18 cellular contexts compared by ENCODE assay signal in the genomic region with DNA sequence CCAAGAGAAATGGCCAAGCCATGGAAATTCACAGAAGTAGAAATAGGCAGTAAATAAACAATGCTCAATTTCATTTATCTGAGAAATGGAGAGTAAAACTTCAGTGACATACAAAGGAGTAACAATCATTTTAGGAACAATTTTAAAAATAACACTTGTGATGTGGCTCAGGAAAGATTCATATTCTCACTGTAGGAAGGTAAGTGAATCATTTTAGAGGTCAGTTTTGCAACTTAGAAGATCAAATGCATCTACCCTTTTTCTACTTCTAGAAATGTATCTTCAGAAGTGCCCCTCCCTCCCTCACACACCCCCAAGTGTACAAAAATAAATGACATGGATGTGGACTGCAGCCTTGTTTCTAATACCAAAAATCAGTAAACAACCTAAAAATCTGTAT.
"Had no signal": no experiment of that assay in that cellular context is flagged by ENCODE, and none has a peak within 500 bp of the region (broad histone marks: within the 10 kb centered on the region; RNA-seq: fewer than 3 reads in every experiment).

No MANE protein-coding gene starts in this region.

- H3K9me3 ChIP-seq: psoas muscle, spleen, suprapubic skin, thyroid gland had no signal

- H3K27me3 ChIP-seq: dorsolateral prefrontal cortex, spleen, suprapubic skin, thyroid gland had no signal

- H3K27ac Mint-ChIP-seq: nephron progenitor cell had no signal

- DNase-seq: cortex of kidney; dorsolateral prefrontal cortex; effector CD8-positive, alpha-beta T cell; foreskin melanocyte; hippocampal formation; mammary epithelial cell; naive thymus-derived CD4-positive, alpha-beta T cell; nephron progenitor cell; psoas muscle; retina; spleen; stimulated activated CD4-positive, alpha-beta T cell treated with anti-CD3 and anti-CD28 coated beads, Interleukin-2, amount 100 ng/mL, for 24 hours; stimulated activated CD4-positive, alpha-beta T cell treated with anti-CD3 and anti-CD28 coated beads, Interleukin-4, amount 100 ng/mL, for 4 hours; stimulated activated naive CD4-positive, alpha-beta T cell; thyroid gland had no signal

- H3K9me3 Mint-ChIP-seq: nephron progenitor cell, type B pancreatic cell had no signal

- H3K27ac ChIP-seq: psoas muscle, suprapubic skin, thyroid gland had no signal

- H3K4me3 Mint-ChIP-seq: naive thymus-derived CD4-positive, alpha-beta T cell; nephron progenitor cell; type B pancreatic cell had no signal

- H3K4me3 ChIP-seq: dorsolateral prefrontal cortex, psoas muscle, spleen, suprapubic skin, thyroid gland had no signal

- H3K27me3 Mint-ChIP-seq: naive thymus-derived CD4-positive, alpha-beta T cell; type B pancreatic cell had no signal

- H3K4me1 ChIP-seq: suprapubic skin, thyroid gland had no signal

- ATAC-seq: naive thymus-derived CD4-positive, alpha-beta T cell; psoas muscle; sciatic nerve had no signal
